In genomic region chr12:122882908-122883563, GRCh38 we compare ENCODE assay signal across 1 cellular context.
TF ChIP-seq lines count a peak whose summit lies in the region.

No MANE protein-coding gene starts in this region.

TF ChIP-seq in GM23338, 12 proteins besides CTCF, POLR2A, EP300 and RAD21 (continued from another document):
- TF ChIP-seq, protein P1, sequence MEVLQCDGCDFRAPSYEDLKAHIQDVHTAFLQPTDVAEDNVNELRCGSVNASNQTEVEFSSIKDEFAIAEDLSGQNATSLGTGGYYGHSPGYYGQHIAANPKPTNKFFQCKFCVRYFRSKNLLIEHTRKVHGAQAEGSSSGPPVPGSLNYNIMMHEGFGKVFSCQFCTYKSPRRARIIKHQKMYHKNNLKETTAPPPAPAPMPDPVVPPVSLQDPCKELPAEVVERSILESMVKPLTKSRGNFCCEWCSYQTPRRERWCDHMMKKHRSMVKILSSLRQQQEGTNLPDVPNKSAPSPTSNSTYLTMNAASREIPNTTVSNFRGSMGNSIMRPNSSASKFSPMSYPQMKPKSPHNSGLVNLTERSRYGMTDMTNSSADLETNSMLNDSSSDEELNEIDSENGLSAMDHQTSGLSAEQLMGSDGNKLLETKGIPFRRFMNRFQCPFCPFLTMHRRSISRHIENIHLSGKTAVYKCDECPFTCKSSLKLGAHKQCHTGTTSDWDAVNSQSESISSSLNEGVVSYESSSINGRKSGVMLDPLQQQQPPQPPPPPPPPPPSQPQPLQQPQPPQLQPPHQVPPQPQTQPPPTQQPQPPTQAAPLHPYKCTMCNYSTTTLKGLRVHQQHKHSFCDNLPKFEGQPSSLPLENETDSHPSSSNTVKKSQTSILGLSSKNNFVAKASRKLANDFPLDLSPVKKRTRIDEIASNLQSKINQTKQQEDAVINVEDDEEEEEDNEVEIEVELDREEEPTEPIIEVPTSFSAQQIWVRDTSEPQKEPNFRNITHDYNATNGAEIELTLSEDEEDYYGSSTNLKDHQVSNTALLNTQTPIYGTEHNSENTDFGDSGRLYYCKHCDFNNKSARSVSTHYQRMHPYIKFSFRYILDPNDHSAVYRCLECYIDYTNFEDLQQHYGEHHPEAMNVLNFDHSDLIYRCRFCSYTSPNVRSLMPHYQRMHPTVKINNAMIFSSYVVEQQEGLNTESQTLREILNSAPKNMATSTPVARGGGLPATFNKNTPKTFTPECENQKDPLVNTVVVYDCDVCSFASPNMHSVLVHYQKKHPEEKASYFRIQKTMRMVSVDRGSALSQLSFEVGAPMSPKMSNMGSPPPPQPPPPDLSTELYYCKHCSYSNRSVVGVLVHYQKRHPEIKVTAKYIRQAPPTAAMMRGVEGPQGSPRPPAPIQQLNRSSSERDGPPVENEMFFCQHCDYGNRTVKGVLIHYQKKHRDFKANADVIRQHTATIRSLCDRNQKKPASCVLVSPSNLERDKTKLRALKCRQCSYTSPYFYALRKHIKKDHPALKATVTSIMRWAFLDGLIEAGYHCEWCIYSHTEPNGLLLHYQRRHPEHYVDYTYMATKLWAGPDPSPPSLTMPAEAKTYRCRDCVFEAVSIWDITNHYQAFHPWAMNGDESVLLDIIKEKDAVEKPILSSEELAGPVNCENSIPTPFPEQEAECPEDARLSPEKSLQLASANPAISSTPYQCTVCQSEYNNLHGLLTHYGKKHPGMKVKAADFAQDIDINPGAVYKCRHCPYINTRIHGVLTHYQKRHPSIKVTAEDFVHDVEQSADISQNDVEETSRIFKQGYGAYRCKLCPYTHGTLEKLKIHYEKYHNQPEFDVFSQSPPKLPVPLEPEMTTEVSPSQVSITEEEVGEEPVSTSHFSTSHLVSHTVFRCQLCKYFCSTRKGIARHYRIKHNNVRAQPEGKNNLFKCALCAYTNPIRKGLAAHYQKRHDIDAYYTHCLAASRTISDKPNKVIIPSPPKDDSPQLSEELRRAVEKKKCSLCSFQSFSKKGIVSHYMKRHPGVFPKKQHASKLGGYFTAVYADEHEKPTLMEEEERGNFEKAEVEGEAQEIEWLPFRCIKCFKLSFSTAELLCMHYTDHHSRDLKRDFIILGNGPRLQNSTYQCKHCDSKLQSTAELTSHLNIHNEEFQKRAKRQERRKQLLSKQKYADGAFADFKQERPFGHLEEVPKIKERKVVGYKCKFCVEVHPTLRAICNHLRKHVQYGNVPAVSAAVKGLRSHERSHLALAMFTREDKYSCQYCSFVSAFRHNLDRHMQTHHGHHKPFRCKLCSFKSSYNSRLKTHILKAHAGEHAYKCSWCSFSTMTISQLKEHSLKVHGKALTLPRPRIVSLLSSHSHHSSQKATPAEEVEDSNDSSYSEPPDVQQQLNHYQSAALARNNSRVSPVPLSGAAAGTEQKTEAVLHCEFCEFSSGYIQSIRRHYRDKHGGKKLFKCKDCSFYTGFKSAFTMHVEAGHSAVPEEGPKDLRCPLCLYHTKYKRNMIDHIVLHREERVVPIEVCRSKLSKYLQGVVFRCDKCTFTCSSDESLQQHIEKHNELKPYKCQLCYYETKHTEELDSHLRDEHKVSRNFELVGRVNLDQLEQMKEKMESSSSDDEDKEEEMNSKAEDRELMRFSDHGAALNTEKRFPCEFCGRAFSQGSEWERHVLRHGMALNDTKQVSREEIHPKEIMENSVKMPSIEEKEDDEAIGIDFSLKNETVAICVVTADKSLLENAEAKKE (CRISPR knock-in tag; IDR thresholded peaks at IDR 0.05) = no peak
- TF ChIP-seq ZNF114 (CRISPR knock-in tag; IDR thresholded peaks at IDR 0.05) (no peak), EZH2 (IDR thresholded peaks at IDR 0.05; ENCODE audit: low read depth, unreplicated experiment) (no peak), ETS1 (IDR thresholded peaks at IDR 0.05) (no peak), JUNB (IDR thresholded peaks at IDR 0.05; ENCODE audit: unreplicated experiment) (no peak), EZH2phosphoT487 (IDR thresholded peaks at IDR 0.05; ENCODE audit: unreplicated experiment) (no peak), NANOG (IDR thresholded peaks at IDR 0.05; ENCODE audit: borderline replicate concordance) (no peak)
TF ChIP-seq in GM23338: peak in this region for 0.
